Comparison of ENCODE assay signal across 8 cellular contexts in genomic region chr18:35478520-35479435, GRCh38. TPM values are rescaled to one million over a fixed set of nuclear protein-coding genes. Genes with fewer than 3 reads are reported as not detected.
DNase-seq lines count a peak whose midpoint lies in the region; ATAC-seq and TF ChIP-seq lines count a peak whose summit lies in the region.

No MANE protein-coding gene starts in this region.

- H3K9me3 Mint-ChIP-seq in activated T-helper 2 cell treated with anti-CD3 and anti-CD28 coated beads, Interferon-gamma antibody, Interleukin-2, Interleukin-4, amounts not matched to agents 10 μg/mL and 5 μg/mL and 100 μg/mL, durations not matched to agents 14 hours and 24 hours and 36 hours, result no peaks in the 10 kb centered on the region
- no peaks in the 10 kb centered on the region for H3K9me3 Mint-ChIP-seq in CD8-positive, alpha-beta memory T cell

- DNase-seq in COLO829 (ENCODE audit: low spot score), result peak; percentile 63
- no peak for DNase-seq in activated T-helper 2 cell treated with anti-CD3 and anti-CD28 coated beads, Interferon-gamma antibody, Interleukin-2, Interleukin-4, amounts not matched to agents 10 μg/mL and 5 μg/mL and 100 μg/mL, durations not matched to agents 14 hours and 24 hours and 36 hours (ENCODE audit: low spot score)
- DNase-seq in kidney epithelial cell (ENCODE audit: low read depth), result peak; percentile 95
- peak; percentile 24 for DNase-seq in stimulated activated CD8-positive, alpha-beta memory T cell treated with anti-CD3 and anti-CD28 coated beads, Interleukin-12 subunit alpha, Interleukin-12 subunit beta, amount 100 ng/mL, for 24 hours (ENCODE audit: extremely low read depth)
- no peak for DNase-seq in CD8-positive, alpha-beta memory T cell
- DNase-seq in ecto neural progenitor cell (ENCODE audit: low spot score), result no peak

- H3K9me3 ChIP-seq in CD8-positive, alpha-beta memory T cell (ENCODE audit: low read length), result no peaks in the 10 kb centered on the region

- no peak for TF ChIP-seq CTCF in kidney epithelial cell (IDR thresholded peaks at IDR 0.05; ENCODE audit: insufficient read depth, low read length, poor library complexity, severe bottlenecking)

- H3K4me1 ChIP-seq in CD8-positive, alpha-beta memory T cell (ENCODE audit: insufficient read depth, low read length), result no peaks in the 10 kb centered on the region

- H3K27me3 Mint-ChIP-seq in activated T-helper 2 cell treated with anti-CD3 and anti-CD28 coated beads, Interferon-gamma antibody, Interleukin-2, Interleukin-4, amounts not matched to agents 10 μg/mL and 5 μg/mL and 100 μg/mL, durations not matched to agents 14 hours and 24 hours and 36 hours (ENCODE audit: low read depth), result no peaks in the 10 kb centered on the region
- no peaks in the 10 kb centered on the region for H3K27me3 Mint-ChIP-seq in CD8-positive, alpha-beta memory T cell

- ATAC-seq in HG02759 (IDR thresholded peaks at IDR 0.05; ENCODE audit: unreplicated experiment), result peak; percentile 78
- ATAC-seq in HG02840 (IDR thresholded peaks at IDR 0.05; ENCODE audit: low FRiP score, unreplicated experiment), result no peak

- no peak overlapping the region for H3K4me3 Mint-ChIP-seq in activated T-helper 2 cell treated with anti-CD3 and anti-CD28 coated beads, Interferon-gamma antibody, Interleukin-2, Interleukin-4, amounts not matched to agents 10 μg/mL and 5 μg/mL and 100 μg/mL, durations not matched to agents 14 hours and 24 hours and 36 hours (ENCODE audit: low read depth)
- H3K4me3 Mint-ChIP-seq in CD8-positive, alpha-beta memory T cell, result no peak overlapping the region

- CTCF ChIA-PET in CD8-positive, alpha-beta memory T cell (lab: Charles Lee), result no interaction called here

- H3K27ac ChIP-seq in CD8-positive, alpha-beta memory T cell (ENCODE audit: low read depth, low read length), result no peak overlapping the region

- no peak overlapping the region for H3K4me3 ChIP-seq in kidney epithelial cell (ENCODE audit: low read depth, low read length)
- no peak overlapping the region for H3K4me3 ChIP-seq in CD8-positive, alpha-beta memory T cell (ENCODE audit: low read length)

- H3K36me3 ChIP-seq in kidney epithelial cell (ENCODE audit: control insufficient read depth, insufficient read depth, low read length), result no peaks in the 10 kb centered on the region
- H3K36me3 ChIP-seq in CD8-positive, alpha-beta memory T cell (ENCODE audit: insufficient read depth, low read length), result no peaks in the 10 kb centered on the region

- POLR2A ChIA-PET in CD8-positive, alpha-beta memory T cell (lab: Charles Lee), result no interaction called here

- peaks cover 18% of the 10 kb centered on the region for H3K36me3 Mint-ChIP-seq in activated T-helper 2 cell treated with anti-CD3 and anti-CD28 coated beads, Interferon-gamma antibody, Interleukin-2, Interleukin-4, amounts not matched to agents 10 μg/mL and 5 μg/mL and 100 μg/mL, durations not matched to agents 14 hours and 24 hours and 36 hours (ENCODE audit: low read depth)
- H3K36me3 Mint-ChIP-seq in CD8-positive, alpha-beta memory T cell, result peaks cover 9 to 30% (median 15%) of the 10 kb centered on the region in 3 donors

- intact Hi-C loops in activated T-helper 2 cell treated with anti-CD3 and anti-CD28 coated beads, Interferon-gamma antibody, Interleukin-2, Interleukin-4, amounts not matched to agents 10 μg/mL and 5 μg/mL and 100 μg/mL, durations not matched to agents 14 hours and 24 hours and 36 hours (cut with micrococcal nuclease), result loop anchor here (1.0 to 2.0 kb wide), 2 partner anchors 19 to 138 kb away; partner anchors contain the start of gene INO80C

- H3K27me3 ChIP-seq in kidney epithelial cell (ENCODE audit: control insufficient read depth, insufficient read depth, low read length), result no peaks in the 10 kb centered on the region
- H3K27me3 ChIP-seq in CD8-positive, alpha-beta memory T cell (ENCODE audit: insufficient read depth, low read length, poor library complexity, severe bottlenecking), result no peaks in the 10 kb centered on the region

- H3K4me1 Mint-ChIP-seq in activated T-helper 2 cell treated with anti-CD3 and anti-CD28 coated beads, Interferon-gamma antibody, Interleukin-2, Interleukin-4, amounts not matched to agents 10 μg/mL and 5 μg/mL and 100 μg/mL, durations not matched to agents 14 hours and 24 hours and 36 hours (ENCODE audit: low read depth), result peaks cover 21% of the 10 kb centered on the region
- H3K4me1 Mint-ChIP-seq in CD8-positive, alpha-beta memory T cell, result peaks cover 10 to 16% (median 13%) of the 10 kb centered on the region in 3 donors

- H3K27ac Mint-ChIP-seq in activated T-helper 2 cell treated with anti-CD3 and anti-CD28 coated beads, Interferon-gamma antibody, Interleukin-2, Interleukin-4, amounts not matched to agents 10 μg/mL and 5 μg/mL and 100 μg/mL, durations not matched to agents 14 hours and 24 hours and 36 hours, result peak overlapping the region; percentile 57
- peak overlapping the region in 2 of 8 donors; percentile 24 to 77 for H3K27ac Mint-ChIP-seq in CD8-positive, alpha-beta memory T cell

RNA-seq across cellular contexts. Expression of gene INO80C, which starts 19.0 kb away (rescaled TPM):
- total RNA-seq in activated T-helper 2 cell treated with anti-CD3 and anti-CD28 coated beads, Interferon-gamma antibody, Interleukin-2, Interleukin-4, amounts not matched to agents 10 μg/mL and 5 μg/mL and 100 μg/mL, durations not matched to agents 14 hours and 24 hours and 36 hours, result 34.9 and 35.9 TPM in 2 replicates
- 6.9 and 11.3 TPM in 2 replicates for total RNA-seq in kidney epithelial cell
- total RNA-seq in CD8-positive, alpha-beta memory T cell, result 10 to 100 TPM; 27.0 to 28.5 TPM
- polyA plus RNA-seq in CD8-positive, alpha-beta memory T cell, result 16.6 TPM

Comparison
In these comparisons a context has a peak if more than half of its experiments do, and no peak if none do; other contexts are left out.
1. DNase-seq: peak in COLO829 (single experiment), kidney epithelial cell (single experiment) and stimulated activated CD8-positive, alpha-beta memory T cell treated with anti-CD3 and anti-CD28 coated beads, Interleukin-12 subunit alpha, Interleukin-12 subunit beta, amount 100 ng/mL, for 24 hours (single experiment); none in activated T-helper 2 cell treated with anti-CD3 and anti-CD28 coated beads, Interferon-gamma antibody, Interleukin-2, Interleukin-4, amounts not matched to agents 10 μg/mL and 5 μg/mL and 100 μg/mL, durations not matched to agents 14 hours and 24 hours and 36 hours (single experiment), CD8-positive, alpha-beta memory T cell (0 of 5) and ecto neural progenitor cell (single experiment).